Comparison of ENCODE assay signal across 1 cellular context in the genomic region with DNA sequence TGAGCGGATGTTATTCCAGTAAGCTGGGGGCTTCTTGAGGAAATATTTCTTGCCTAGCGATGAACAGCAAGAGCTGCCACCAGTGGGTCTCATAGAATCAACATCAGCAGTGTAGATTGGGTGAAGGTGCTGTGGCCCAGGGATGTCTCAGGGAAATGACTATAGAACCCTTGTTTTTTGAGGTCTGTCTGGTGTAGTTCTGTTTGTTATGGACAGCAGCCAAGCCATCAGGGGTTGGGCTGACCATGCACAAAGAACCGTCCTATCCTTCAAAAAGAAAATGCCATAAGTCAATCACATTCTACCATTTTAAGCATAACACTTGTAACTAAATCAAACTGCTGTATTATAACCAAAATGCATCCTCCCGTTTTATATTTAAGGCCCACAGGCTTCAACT.
TF ChIP-seq lines count a peak whose summit lies in the region.

No MANE protein-coding gene starts in this region.

TF ChIP-seq in SK-N-SH, 30 proteins besides CTCF, POLR2A, EP300 and RAD21:
- TF ChIP-seq, protein P1, sequence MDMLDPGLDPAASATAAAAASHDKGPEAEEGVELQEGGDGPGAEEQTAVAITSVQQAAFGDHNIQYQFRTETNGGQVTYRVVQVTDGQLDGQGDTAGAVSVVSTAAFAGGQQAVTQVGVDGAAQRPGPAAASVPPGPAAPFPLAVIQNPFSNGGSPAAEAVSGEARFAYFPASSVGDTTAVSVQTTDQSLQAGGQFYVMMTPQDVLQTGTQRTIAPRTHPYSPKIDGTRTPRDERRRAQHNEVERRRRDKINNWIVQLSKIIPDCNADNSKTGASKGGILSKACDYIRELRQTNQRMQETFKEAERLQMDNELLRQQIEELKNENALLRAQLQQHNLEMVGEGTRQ (IDR thresholded peaks at IDR 0.05; ENCODE audit: borderline replicate concordance, low read depth, low read length), result no peak
- TF ChIP-seq FOSL2 (IDR thresholded peaks at IDR 0.05; ENCODE audit: borderline replicate concordance, low read depth), result no peak
- TF ChIP-seq, protein P2, sequence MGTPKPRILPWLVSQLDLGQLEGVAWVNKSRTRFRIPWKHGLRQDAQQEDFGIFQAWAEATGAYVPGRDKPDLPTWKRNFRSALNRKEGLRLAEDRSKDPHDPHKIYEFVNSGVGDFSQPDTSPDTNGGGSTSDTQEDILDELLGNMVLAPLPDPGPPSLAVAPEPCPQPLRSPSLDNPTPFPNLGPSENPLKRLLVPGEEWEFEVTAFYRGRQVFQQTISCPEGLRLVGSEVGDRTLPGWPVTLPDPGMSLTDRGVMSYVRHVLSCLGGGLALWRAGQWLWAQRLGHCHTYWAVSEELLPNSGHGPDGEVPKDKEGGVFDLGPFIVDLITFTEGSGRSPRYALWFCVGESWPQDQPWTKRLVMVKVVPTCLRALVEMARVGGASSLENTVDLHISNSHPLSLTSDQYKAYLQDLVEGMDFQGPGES (IDR thresholded peaks at IDR 0.05; ENCODE audit: low read depth, low read length), result no peak
- TF ChIP-seq GABPA (IDR thresholded peaks at IDR 0.05; ENCODE audit: low read depth), result no peak
- no peak for TF ChIP-seq RFX5 (IDR thresholded peaks at IDR 0.05; ENCODE audit: low read length)
- TF ChIP-seq NRF1 (IDR thresholded peaks at IDR 0.05; ENCODE audit: low read depth, low read length), result no peak
- no peak for TF ChIP-seq MEF2A (IDR thresholded peaks at IDR 0.05; ENCODE audit: borderline replicate concordance, low read depth)
- TF ChIP-seq, protein P3, sequence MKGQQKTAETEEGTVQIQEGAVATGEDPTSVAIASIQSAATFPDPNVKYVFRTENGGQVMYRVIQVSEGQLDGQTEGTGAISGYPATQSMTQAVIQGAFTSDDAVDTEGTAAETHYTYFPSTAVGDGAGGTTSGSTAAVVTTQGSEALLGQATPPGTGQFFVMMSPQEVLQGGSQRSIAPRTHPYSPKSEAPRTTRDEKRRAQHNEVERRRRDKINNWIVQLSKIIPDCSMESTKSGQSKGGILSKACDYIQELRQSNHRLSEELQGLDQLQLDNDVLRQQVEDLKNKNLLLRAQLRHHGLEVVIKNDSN (IDR thresholded peaks at IDR 0.05; ENCODE audit: borderline replicate concordance, low read depth), result no peak
- TF ChIP-seq SIN3A (IDR thresholded peaks at IDR 0.05; ENCODE audit: borderline replicate concordance, low read depth, low read length), result no peak
- TF ChIP-seq EZH2phosphoT487 (IDR thresholded peaks at IDR 0.05; ENCODE audit: borderline replicate concordance, low read depth), result no peak
- TF ChIP-seq, protein P4, sequence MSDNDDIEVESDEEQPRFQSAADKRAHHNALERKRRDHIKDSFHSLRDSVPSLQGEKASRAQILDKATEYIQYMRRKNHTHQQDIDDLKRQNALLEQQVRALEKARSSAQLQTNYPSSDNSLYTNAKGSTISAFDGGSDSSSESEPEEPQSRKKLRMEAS (IDR thresholded peaks at IDR 0.05; ENCODE audit: low read depth), result no peak
- TF ChIP-seq CHD2 (IDR thresholded peaks at IDR 0.05; ENCODE audit: low read length, partially characterized antibody), result no peak
- TF ChIP-seq MXI1 (IDR thresholded peaks at IDR 0.05; ENCODE audit: low read depth, low read length), result no peak
- no peak for TF ChIP-seq YY1 (IDR thresholded peaks at IDR 0.05; ENCODE audit: low read depth)
